1 cellular context compared by ENCODE assay signal in the genomic region with DNA sequence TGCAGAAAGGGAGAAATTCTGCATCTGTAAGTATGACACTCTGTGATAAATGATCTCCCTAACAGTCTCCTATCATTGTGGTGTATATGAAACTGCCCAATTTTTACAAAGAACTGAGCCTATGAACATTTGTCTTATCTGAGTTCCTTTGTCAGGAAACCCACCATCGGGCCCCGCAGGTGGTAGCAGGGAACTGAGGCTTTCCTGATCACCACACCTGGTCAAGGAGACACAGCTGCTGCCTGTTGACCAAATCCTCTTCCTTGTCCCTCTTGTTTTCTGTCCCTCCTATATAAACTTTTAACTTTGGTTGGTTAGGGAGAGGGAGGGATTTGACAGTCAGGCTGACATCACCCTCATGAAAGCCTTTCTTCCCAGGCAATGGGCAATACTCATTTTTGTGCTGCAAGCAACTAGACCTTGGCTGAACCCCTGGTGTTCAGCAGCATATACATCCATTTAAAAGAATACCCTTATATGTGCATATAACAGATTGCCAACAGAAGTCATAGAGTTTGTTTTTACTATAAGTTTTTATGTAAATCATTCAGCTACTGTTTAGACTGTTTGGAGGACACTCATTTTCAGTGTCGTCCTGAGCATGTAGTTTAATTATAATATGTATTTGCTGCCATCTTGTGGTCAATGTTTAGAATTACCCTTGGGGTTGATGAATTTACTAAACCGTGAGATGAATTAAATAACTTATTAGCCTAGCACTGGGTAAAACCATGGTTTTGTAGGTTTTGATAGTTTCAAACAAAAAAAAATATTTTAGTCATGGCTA.
TF ChIP-seq lines count a peak whose summit lies in the region.

No MANE protein-coding gene starts in this region.

TF ChIP-seq in K562, 482 proteins besides CTCF, POLR2A, EP300 and RAD21 (continued from another document and continues in another):
- TF ChIP-seq, protein P1, sequence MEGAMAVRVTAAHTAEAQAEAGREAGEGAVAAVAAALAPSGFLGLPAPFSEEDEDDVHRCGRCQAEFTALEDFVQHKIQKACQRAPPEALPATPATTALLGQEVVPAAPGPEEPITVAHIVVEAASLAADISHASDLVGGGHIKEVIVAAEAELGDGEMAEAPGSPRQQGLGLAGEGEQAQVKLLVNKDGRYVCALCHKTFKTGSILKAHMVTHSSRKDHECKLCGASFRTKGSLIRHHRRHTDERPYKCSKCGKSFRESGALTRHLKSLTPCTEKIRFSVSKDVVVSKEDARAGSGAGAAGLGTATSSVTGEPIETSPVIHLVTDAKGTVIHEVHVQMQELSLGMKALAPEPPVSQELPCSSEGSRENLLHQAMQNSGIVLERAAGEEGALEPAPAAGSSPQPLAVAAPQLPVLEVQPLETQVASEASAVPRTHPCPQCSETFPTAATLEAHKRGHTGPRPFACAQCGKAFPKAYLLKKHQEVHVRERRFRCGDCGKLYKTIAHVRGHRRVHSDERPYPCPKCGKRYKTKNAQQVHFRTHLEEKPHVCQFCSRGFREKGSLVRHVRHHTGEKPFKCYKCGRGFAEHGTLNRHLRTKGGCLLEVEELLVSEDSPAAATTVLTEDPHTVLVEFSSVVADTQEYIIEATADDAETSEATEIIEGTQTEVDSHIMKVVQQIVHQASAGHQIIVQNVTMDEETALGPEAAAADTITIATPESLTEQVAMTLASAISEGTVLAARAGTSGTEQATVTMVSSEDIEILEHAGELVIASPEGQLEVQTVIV (CRISPR knock-in tag; IDR thresholded peaks at IDR 0.05; ENCODE audit: borderline replicate concordance) = no peak
- no peak for TF ChIP-seq RBM17 (IDR thresholded peaks at IDR 0.05; ENCODE audit: borderline replicate concordance, low read depth, low read length)
- TF ChIP-seq, protein P2, sequence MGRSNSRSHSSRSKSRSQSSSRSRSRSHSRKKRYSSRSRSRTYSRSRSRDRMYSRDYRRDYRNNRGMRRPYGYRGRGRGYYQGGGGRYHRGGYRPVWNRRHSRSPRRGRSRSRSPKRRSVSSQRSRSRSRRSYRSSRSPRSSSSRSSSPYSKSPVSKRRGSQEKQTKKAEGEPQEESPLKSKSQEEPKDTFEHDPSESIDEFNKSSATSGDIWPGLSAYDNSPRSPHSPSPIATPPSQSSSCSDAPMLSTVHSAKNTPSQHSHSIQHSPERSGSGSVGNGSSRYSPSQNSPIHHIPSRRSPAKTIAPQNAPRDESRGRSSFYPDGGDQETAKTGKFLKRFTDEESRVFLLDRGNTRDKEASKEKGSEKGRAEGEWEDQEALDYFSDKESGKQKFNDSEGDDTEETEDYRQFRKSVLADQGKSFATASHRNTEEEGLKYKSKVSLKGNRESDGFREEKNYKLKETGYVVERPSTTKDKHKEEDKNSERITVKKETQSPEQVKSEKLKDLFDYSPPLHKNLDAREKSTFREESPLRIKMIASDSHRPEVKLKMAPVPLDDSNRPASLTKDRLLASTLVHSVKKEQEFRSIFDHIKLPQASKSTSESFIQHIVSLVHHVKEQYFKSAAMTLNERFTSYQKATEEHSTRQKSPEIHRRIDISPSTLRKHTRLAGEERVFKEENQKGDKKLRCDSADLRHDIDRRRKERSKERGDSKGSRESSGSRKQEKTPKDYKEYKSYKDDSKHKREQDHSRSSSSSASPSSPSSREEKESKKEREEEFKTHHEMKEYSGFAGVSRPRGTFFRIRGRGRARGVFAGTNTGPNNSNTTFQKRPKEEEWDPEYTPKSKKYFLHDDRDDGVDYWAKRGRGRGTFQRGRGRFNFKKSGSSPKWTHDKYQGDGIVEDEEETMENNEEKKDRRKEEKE (IDR thresholded peaks at IDR 0.05; ENCODE audit: borderline replicate concordance in 1 of 2, control insufficient read depth in 1 of 2, low read depth in 2 of 2, low read length in 1 of 2) = no peak
- no peak for TF ChIP-seq MAZ (CRISPR knock-in tag; conservative IDR thresholded peaks at IDR 0.05 in 1 of 2, IDR thresholded peaks at IDR 0.05 in 1 of 2)
- no peak for TF ChIP-seq NRF1 (conservative IDR thresholded peaks at IDR 0.05 in 1 of 2, IDR thresholded peaks at IDR 0.05 in 1 of 2)
- no peak for TF ChIP-seq PRPF4 (IDR thresholded peaks at IDR 0.05; ENCODE audit: insufficient read depth, low read depth, low read length, poor library complexity, severe bottlenecking)
- no peak for TF ChIP-seq SNIP1 (IDR thresholded peaks at IDR 0.05; ENCODE audit: low read depth)
- no peak for TF ChIP-seq L3MBTL2 (IDR thresholded peaks at IDR 0.05)
- TF ChIP-seq RBBP5 (IDR thresholded peaks at IDR 0.05; ENCODE audit: borderline replicate concordance, insufficient read depth, low read length, poor library complexity, severe bottlenecking) = no peak
- no peak for TF ChIP-seq NCOA4 (IDR thresholded peaks at IDR 0.05; ENCODE audit: partially characterized antibody)
- TF ChIP-seq, protein P3, sequence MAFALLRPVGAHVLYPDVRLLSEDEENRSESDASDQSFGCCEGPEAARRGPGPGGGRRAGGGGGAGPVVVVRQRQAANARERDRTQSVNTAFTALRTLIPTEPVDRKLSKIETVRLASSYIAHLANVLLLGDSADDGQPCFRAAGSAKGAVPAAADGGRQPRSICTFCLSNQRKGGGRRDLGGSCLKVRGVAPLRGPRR (CRISPR knock-in tag; IDR thresholded peaks at IDR 0.05) = no peak
- no peak for TF ChIP-seq NR4A1 (CRISPR knock-in tag; IDR thresholded peaks at IDR 0.05)
- no peak for TF ChIP-seq NR4A1 (tag; IDR thresholded peaks at IDR 0.05)
- no peak for TF ChIP-seq ZNF699 (CRISPR knock-in tag; IDR thresholded peaks at IDR 0.05; ENCODE audit: insufficient replicate concordance)
- TF ChIP-seq MCM3 (IDR thresholded peaks at IDR 0.05) = no peak
- no peak for TF ChIP-seq ZC3H4 (CRISPR knock-in tag; IDR thresholded peaks at IDR 0.05; ENCODE audit: borderline replicate concordance)
- no peak for TF ChIP-seq BCOR (IDR thresholded peaks at IDR 0.05)
- no peak for TF ChIP-seq ZNF57 (CRISPR knock-in tag; IDR thresholded peaks at IDR 0.05)
- TF ChIP-seq, protein P4, sequence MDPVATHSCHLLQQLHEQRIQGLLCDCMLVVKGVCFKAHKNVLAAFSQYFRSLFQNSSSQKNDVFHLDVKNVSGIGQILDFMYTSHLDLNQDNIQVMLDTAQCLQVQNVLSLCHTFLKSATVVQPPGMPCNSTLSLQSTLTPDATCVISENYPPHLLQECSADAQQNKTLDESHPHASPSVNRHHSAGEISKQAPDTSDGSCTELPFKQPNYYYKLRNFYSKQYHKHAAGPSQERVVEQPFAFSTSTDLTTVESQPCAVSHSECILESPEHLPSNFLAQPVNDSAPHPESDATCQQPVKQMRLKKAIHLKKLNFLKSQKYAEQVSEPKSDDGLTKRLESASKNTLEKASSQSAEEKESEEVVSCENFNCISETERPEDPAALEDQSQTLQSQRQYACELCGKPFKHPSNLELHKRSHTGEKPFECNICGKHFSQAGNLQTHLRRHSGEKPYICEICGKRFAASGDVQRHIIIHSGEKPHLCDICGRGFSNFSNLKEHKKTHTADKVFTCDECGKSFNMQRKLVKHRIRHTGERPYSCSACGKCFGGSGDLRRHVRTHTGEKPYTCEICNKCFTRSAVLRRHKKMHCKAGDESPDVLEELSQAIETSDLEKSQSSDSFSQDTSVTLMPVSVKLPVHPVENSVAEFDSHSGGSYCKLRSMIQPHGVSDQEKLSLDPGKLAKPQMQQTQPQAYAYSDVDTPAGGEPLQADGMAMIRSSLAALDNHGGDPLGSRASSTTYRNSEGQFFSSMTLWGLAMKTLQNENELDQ (CRISPR knock-in tag; IDR thresholded peaks at IDR 0.05; ENCODE audit: borderline replicate concordance) = no peak
- TF ChIP-seq CBFA2T3 (IDR thresholded peaks at IDR 0.05) = no peak
- TF ChIP-seq, protein P5, sequence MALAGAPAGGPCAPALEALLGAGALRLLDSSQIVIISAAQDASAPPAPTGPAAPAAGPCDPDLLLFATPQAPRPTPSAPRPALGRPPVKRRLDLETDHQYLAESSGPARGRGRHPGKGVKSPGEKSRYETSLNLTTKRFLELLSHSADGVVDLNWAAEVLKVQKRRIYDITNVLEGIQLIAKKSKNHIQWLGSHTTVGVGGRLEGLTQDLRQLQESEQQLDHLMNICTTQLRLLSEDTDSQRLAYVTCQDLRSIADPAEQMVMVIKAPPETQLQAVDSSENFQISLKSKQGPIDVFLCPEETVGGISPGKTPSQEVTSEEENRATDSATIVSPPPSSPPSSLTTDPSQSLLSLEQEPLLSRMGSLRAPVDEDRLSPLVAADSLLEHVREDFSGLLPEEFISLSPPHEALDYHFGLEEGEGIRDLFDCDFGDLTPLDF (CRISPR knock-in tag; IDR thresholded peaks at IDR 0.05) = no peak
- TF ChIP-seq KHSRP (IDR thresholded peaks at IDR 0.05) = no peak
- TF ChIP-seq SOX6 (IDR thresholded peaks at IDR 0.05) = no peak
- TF ChIP-seq, protein P6, sequence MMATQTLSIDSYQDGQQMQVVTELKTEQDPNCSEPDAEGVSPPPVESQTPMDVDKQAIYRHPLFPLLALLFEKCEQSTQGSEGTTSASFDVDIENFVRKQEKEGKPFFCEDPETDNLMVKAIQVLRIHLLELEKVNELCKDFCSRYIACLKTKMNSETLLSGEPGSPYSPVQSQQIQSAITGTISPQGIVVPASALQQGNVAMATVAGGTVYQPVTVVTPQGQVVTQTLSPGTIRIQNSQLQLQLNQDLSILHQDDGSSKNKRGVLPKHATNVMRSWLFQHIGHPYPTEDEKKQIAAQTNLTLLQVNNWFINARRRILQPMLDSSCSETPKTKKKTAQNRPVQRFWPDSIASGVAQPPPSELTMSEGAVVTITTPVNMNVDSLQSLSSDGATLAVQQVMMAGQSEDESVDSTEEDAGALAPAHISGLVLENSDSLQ (IDR thresholded peaks at IDR 0.05) = 0 out of 2 replicates have a peak, but pooled peaks have one; percentile 13
- TF ChIP-seq KLF16 (IDR thresholded peaks at IDR 0.05) = no peak
- TF ChIP-seq, protein P7, sequence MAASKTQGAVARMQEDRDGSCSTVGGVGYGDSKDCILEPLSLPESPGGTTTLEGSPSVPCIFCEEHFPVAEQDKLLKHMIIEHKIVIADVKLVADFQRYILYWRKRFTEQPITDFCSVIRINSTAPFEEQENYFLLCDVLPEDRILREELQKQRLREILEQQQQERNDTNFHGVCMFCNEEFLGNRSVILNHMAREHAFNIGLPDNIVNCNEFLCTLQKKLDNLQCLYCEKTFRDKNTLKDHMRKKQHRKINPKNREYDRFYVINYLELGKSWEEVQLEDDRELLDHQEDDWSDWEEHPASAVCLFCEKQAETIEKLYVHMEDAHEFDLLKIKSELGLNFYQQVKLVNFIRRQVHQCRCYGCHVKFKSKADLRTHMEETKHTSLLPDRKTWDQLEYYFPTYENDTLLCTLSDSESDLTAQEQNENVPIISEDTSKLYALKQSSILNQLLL (CRISPR knock-in tag; IDR thresholded peaks at IDR 0.05; ENCODE audit: borderline replicate concordance) = no peak
- no peak for TF ChIP-seq HCFC1 (IDR thresholded peaks at IDR 0.05; ENCODE audit: low read depth, low read length)
- no peak for TF ChIP-seq ASH1L (IDR thresholded peaks at IDR 0.05; ENCODE audit: borderline replicate concordance, low read depth, partially characterized antibody)
- TF ChIP-seq, protein P8, sequence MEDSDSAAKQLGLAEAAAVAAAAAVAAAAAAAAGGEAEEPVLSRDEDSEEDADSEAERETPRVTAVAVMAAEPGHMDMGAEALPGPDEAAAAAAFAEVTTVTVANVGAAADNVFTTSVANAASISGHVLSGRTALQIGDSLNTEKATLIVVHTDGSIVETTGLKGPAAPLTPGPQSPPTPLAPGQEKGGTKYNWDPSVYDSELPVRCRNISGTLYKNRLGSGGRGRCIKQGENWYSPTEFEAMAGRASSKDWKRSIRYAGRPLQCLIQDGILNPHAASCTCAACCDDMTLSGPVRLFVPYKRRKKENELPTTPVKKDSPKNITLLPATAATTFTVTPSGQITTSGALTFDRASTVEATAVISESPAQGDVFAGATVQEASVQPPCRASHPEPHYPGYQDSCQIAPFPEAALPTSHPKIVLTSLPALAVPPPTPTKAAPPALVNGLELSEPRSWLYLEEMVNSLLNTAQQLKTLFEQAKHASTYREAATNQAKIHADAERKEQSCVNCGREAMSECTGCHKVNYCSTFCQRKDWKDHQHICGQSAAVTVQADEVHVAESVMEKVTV (CRISPR knock-in tag; IDR thresholded peaks at IDR 0.05) = peak; percentile 96
- TF ChIP-seq DNMT1 (IDR thresholded peaks at IDR 0.05) = no peak
- TF ChIP-seq, protein P9, sequence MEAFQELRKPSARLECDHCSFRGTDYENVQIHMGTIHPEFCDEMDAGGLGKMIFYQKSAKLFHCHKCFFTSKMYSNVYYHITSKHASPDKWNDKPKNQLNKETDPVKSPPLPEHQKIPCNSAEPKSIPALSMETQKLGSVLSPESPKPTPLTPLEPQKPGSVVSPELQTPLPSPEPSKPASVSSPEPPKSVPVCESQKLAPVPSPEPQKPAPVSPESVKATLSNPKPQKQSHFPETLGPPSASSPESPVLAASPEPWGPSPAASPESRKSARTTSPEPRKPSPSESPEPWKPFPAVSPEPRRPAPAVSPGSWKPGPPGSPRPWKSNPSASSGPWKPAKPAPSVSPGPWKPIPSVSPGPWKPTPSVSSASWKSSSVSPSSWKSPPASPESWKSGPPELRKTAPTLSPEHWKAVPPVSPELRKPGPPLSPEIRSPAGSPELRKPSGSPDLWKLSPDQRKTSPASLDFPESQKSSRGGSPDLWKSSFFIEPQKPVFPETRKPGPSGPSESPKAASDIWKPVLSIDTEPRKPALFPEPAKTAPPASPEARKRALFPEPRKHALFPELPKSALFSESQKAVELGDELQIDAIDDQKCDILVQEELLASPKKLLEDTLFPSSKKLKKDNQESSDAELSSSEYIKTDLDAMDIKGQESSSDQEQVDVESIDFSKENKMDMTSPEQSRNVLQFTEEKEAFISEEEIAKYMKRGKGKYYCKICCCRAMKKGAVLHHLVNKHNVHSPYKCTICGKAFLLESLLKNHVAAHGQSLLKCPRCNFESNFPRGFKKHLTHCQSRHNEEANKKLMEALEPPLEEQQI (IDR thresholded peaks at IDR 0.05) = 0 out of 2 replicates have a peak, but pooled peaks have one; percentile 34
- peak; percentile 21; the same call in 1 of the 2 replicates for TF ChIP-seq CBX1 (IDR thresholded peaks at IDR 0.05; ENCODE audit: low read depth)
- TF ChIP-seq, protein P10, sequence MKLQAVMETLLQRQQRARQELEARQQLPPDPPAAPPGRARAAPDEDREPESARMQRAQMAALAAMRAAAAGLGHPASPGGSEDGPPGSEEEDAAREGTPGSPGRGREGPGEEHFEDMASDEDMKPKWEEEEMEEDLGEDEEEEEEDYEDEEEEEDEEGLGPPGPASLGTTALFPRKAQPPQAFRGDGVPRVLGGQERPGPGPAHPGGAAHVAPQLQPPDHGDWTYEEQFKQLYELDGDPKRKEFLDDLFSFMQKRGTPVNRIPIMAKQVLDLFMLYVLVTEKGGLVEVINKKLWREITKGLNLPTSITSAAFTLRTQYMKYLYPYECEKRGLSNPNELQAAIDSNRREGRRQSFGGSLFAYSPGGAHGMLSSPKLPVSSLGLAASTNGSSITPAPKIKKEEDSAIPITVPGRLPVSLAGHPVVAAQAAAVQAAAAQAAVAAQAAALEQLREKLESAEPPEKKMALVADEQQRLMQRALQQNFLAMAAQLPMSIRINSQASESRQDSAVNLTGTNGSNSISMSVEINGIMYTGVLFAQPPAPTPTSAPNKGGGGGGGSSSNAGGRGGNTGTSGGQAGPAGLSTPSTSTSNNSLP (IDR thresholded peaks at IDR 0.05; ENCODE audit: borderline replicate concordance, low read depth, low read length) = peak; percentile 46; the same call in 1 of the 2 replicates
- no peak for TF ChIP-seq SAP30 (IDR thresholded peaks at IDR 0.05; ENCODE audit: borderline replicate concordance, insufficient read depth, low read depth, low read length, poor library complexity, severe bottlenecking)
- TF ChIP-seq CBX5 (IDR thresholded peaks at IDR 0.05; ENCODE audit: borderline replicate concordance, low read depth) = peak; percentile 65
- TF ChIP-seq ZNF584 (CRISPR knock-in tag; IDR thresholded peaks at IDR 0.05; ENCODE audit: low read depth) = no peak
- TF ChIP-seq ZNF175 (CRISPR knock-in tag; IDR thresholded peaks at IDR 0.05; ENCODE audit: low read depth) = no peak
